8 cellular contexts compared by ENCODE assay signal in genomic region chr15:66356359-66357236, GRCh38. TPM values are rescaled to one million over a fixed set of nuclear protein-coding genes. Genes with fewer than 3 reads are reported as not detected.
DNase-seq lines count a peak whose midpoint lies in the region; ATAC-seq and TF ChIP-seq lines count a peak whose summit lies in the region.

Gene TIPIN, minus strand, starts transcription at chr15:66356685. Its CDS starts 3,738 bp downstream, at chr15:66352947.

- H4K20me1 ChIP-seq in SU-DHL-6 (ENCODE audit: low read depth, low read length): no peaks in the 10 kb centered on the region

- H3K4me1 ChIP-seq in ovary (ENCODE audit: insufficient read depth) (peaks cover 5% of the 10 kb centered on the region), thyroid gland (peaks cover 0 to 6% of the 10 kb centered on the region in 2 donors)

- H3K36me3 ChIP-seq in SU-DHL-6 (ENCODE audit: low read length) (peaks cover 6% of the 10 kb centered on the region; the same call in 1 of the 2 replicates), ovary (no peaks in the 10 kb centered on the region), thyroid gland (peaks cover 0 to 2% of the 10 kb centered on the region in 2 donors)

- H3K27me3 Mint-ChIP-seq in activated naive CD8-positive, alpha-beta T cell treated with anti-CD3 and anti-CD28 coated beads, Interleukin-2, amount 10 ng/mL, durations not matched to agents 7 days and 5 days: no peaks in the 10 kb centered on the region

- no peak for TF ChIP-seq EP300 in ovary (IDR thresholded peaks at IDR 0.05)

- H3K4me3 ChIP-seq in GM12875 (ENCODE audit: low read depth, low read length): peak within 1 kb of the TSS; percentile 81
- peak within 1 kb of the TSS; percentile 80 for H3K4me3 ChIP-seq in SU-DHL-6 (ENCODE audit: insufficient read depth, low read length, poor library complexity, severe bottlenecking)
- H3K4me3 ChIP-seq in ovary: peak within 1 kb of the TSS; percentile 75
- peak within 1 kb of the TSS; percentile 0 to 39 (median 36) for H3K4me3 ChIP-seq in thyroid gland (replicated peaks in 1 of 3)

- H3K9me3 Mint-ChIP-seq in activated naive CD8-positive, alpha-beta T cell treated with anti-CD3 and anti-CD28 coated beads, Interleukin-2, amount 10 ng/mL, durations not matched to agents 7 days and 5 days: no peaks in the 10 kb centered on the region

- peak within 1 kb of the TSS; percentile 90 for H2AFZ ChIP-seq in SU-DHL-6 (ENCODE audit: low read depth, low read length, severe bottlenecking)

- H3K27ac ChIP-seq in SU-DHL-6 (ENCODE audit: low read depth, low read length) (peak within 1 kb of the TSS; percentile 56), ovary (peak within 1 kb of the TSS; percentile 71 to 75), thyroid gland (peak within 1 kb of the TSS in 2 of 3 donors; percentile 20 to 48)

- no peaks in the 10 kb centered on the region for H3K27me3 ChIP-seq in SU-DHL-6 (ENCODE audit: low read length)
- H3K27me3 ChIP-seq in ovary: no peaks in the 10 kb centered on the region
- no peaks in the 10 kb centered on the region for H3K27me3 ChIP-seq in thyroid gland

- peak; percentile 44 for TF ChIP-seq POLR2A in ovary (IDR thresholded peaks at IDR 0.05)
- TF ChIP-seq POLR2A in thyroid gland (IDR thresholded peaks at IDR 0.05): peak in 1 of 2 donors; percentile 54

- 2 to 4% (median 3%) methylated on average over 51 of the region's 51 CpGs for WGBS in ovary, 3 donors
- WGBS in thyroid gland, 2 donors: 9 to 11% methylated on average over 35 to 42 of the region's 51 CpGs

- DNase-seq in NCI-H1417 (lab: John Stamatoyannopoulos, UW) (peak; percentile 89 to 99 (median 98)), Right ventricle myocardium inferior (ENCODE audit: missing footprints) (peak; percentile 97), ovary (peak; percentile 97 to 99 (median 98)), thyroid gland (peak; percentile 92 to 96)
- peak; percentile 98 for DNase-seq in activated naive CD8-positive, alpha-beta T cell treated with anti-CD3 and anti-CD28 coated beads, Interleukin-2, amount 10 ng/mL, durations not matched to agents 7 days and 5 days

- peak within 1 kb of the TSS; percentile 100 for H3K4me3 Mint-ChIP-seq in activated naive CD8-positive, alpha-beta T cell treated with anti-CD3 and anti-CD28 coated beads, Interleukin-2, amount 10 ng/mL, durations not matched to agents 7 days and 5 days

- TF ChIP-seq CTCF in GM12875 (IDR thresholded peaks at IDR 0.05; ENCODE audit: borderline replicate concordance, insufficient read depth, low read depth, low read length) (no peak), SU-DHL-6 (IDR thresholded peaks at IDR 0.05; ENCODE audit: insufficient read depth, low read length, poor library complexity, severe bottlenecking) (no peak), ovary (IDR thresholded peaks at IDR 0.05) (no peak), thyroid gland (IDR thresholded peaks at IDR 0.05) (no peak)

- H3K36me3 Mint-ChIP-seq in activated naive CD8-positive, alpha-beta T cell treated with anti-CD3 and anti-CD28 coated beads, Interleukin-2, amount 10 ng/mL, durations not matched to agents 7 days and 5 days: peaks cover 22% of the 10 kb centered on the region

- peak within 1 kb of the TSS; percentile 72 for H3K4me2 ChIP-seq in SU-DHL-6 (ENCODE audit: low read depth, low read length, poor library complexity, severe bottlenecking)

- H3F3A ChIP-seq in SU-DHL-6 (ENCODE audit: insufficient read depth): peaks cover 11% of the 10 kb centered on the region; the same call in 1 of the 2 replicates

- intact Hi-C loops in Right ventricle myocardium inferior (cut with DNase I): loop anchor here (2.0 to 10.0 kb wide), 2 partner anchors 30 to 138 kb away; partner anchors contain the start of genes MAP2K1 and SNAPC5
- intact Hi-C loops in ovary (cut with DNase I): no loop called here
- intact Hi-C loops in thyroid gland (cut with DNase I): no loop called here

- no peaks in the 10 kb centered on the region for H3K9me3 ChIP-seq in SU-DHL-6 (ENCODE audit: insufficient read depth, low read length)
- H3K9me3 ChIP-seq in ovary: no peaks in the 10 kb centered on the region
- H3K9me3 ChIP-seq in thyroid gland: no peaks in the 10 kb centered on the region

- peak; percentile 88 for ATAC-seq in HG02763 (IDR thresholded peaks at IDR 0.05; ENCODE audit: unreplicated experiment)
- ATAC-seq in activated naive CD8-positive, alpha-beta T cell treated with anti-CD3 and anti-CD28 coated beads, Interleukin-2, amount 10 ng/mL, durations not matched to agents 7 days and 5 days (ENCODE audit: low read depth): peak; percentile 95
- peak; percentile 98 for ATAC-seq in Right ventricle myocardium inferior

- peak within 1 kb of the TSS; percentile 100 for H3K27ac Mint-ChIP-seq in activated naive CD8-positive, alpha-beta T cell treated with anti-CD3 and anti-CD28 coated beads, Interleukin-2, amount 10 ng/mL, durations not matched to agents 7 days and 5 days

- peaks cover 21% of the 10 kb centered on the region for H3K4me1 Mint-ChIP-seq in activated naive CD8-positive, alpha-beta T cell treated with anti-CD3 and anti-CD28 coated beads, Interleukin-2, amount 10 ng/mL, durations not matched to agents 7 days and 5 days

- POLR2A ChIA-PET in activated naive CD8-positive, alpha-beta T cell treated with anti-CD3 and anti-CD28 coated beads, Interleukin-2, amount 10 ng/mL, durations not matched to agents 7 days and 5 days (lab: Charles Lee): interaction anchor here (0.8 to 3.3 kb wide), 10 partner anchors 10 to 538 kb away, joined by 3 to 24 read pairs (median 4); partner anchors contain the start of genes MAP2K1, RPL4, SNAPC5 and ZWILCH

- peaks cover 31% of the 10 kb centered on the region for H3K79me2 ChIP-seq in SU-DHL-6 (ENCODE audit: insufficient read depth, low read length)

- H3K9ac ChIP-seq in SU-DHL-6 (ENCODE audit: low read length): peak within 1 kb of the TSS; percentile 82

- H3K9me2 ChIP-seq in SU-DHL-6 (replicated peaks; ENCODE audit: insufficient read depth, low read length): no peaks in the 10 kb centered on the region

RNA-seq across cellular contexts. Expression of gene TIPIN, which starts in this region (rescaled TPM):
- total RNA-seq in activated naive CD8-positive, alpha-beta T cell treated with anti-CD3 and anti-CD28 coated beads, Interleukin-2, amount 10 ng/mL, durations not matched to agents 7 days and 5 days: 10 to 100 TPM; 29.5 to 31.3 TPM
- total RNA-seq in Right ventricle myocardium inferior (2.8 TPM), ovary (10 to 100 TPM in 1 of 7 donors, 1 to 10 TPM in 6; 5.5 to 12.6 (median 8.3) TPM), thyroid gland (1 to 10 TPM; 4.5 to 7.5 (median 6.5) TPM)
- polyA plus RNA-seq in ovary: 1 to 10 TPM; 4.5 to 7.6 TPM

Comparison
In these comparisons a context has a peak if more than half of its experiments do, and no peak if none do; other contexts are left out.
1. Peak in every context shown above with its lines: DNase-seq, ATAC-seq, H3K4me3 ChIP-seq and H3K27ac ChIP-seq.